In genomic region chr17:74631468-74632195, GRCh38 we compare ENCODE assay signal across 1 cellular context.
TF ChIP-seq lines count a peak whose summit lies in the region.

No MANE protein-coding gene starts in this region.

TF ChIP-seq in GM23338, 12 proteins besides CTCF, POLR2A, EP300 and RAD21 (continued from another document):
- no peak for TF ChIP-seq ZNF462 (CRISPR knock-in tag; IDR thresholded peaks at IDR 0.05)
- TF ChIP-seq EZH2 (IDR thresholded peaks at IDR 0.05; ENCODE audit: low read depth, unreplicated experiment) = no peak
- TF ChIP-seq EZH2phosphoT487 (IDR thresholded peaks at IDR 0.05; ENCODE audit: unreplicated experiment) = no peak
- TF ChIP-seq REST (IDR thresholded peaks at IDR 0.05; ENCODE audit: unreplicated experiment) = no peak
- TF ChIP-seq ZNF331 (CRISPR knock-in tag; IDR thresholded peaks at IDR 0.05; ENCODE audit: low read depth) = no peak
